20 cellular contexts compared by ENCODE assay signal in the genomic region with DNA sequence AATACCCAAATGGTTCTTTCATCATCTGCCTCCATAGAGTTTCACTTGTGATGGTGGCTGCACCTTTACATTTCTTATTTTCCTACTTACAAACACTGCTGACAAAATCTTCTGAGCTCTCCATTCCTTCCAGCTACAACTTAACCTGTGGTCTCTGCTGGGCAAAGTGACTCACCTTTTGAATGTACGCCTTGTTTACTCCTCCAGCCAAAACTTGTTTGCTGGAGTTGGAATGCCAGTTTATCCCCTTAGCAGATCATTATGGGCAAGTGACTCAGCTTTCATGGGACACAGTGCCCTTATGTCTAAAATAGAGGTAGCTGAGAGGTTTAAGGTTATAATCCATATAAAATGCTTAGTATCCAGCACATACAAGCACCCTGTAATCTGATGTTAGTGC.
A peak's percentile ranks its signal among the peaks of the same experiment; 100 is the strongest.
DNase-seq lines count a peak whose midpoint lies in the region; ATAC-seq, FAIRE-seq and TF ChIP-seq lines count a peak whose summit lies in the region.
"Had no signal": no experiment of that assay in that cellular context is flagged by ENCODE, and none has a peak within 500 bp of the region (broad histone marks: within the 10 kb centered on the region; RNA-seq: fewer than 3 reads in every experiment).

No MANE protein-coding gene starts in this region.

- H3K36me3 ChIP-seq in bronchial epithelial cell (ENCODE audit: control insufficient read depth, insufficient read depth, low read length) (no peaks in the 10 kb centered on the region), prostate gland (no peaks in the 10 kb centered on the region)
- H3K36me3 ChIP-seq: BE2C had no signal

- no peaks in the 10 kb centered on the region for H3K27me3 ChIP-seq in bronchial epithelial cell (ENCODE audit: control insufficient read depth, insufficient read depth, low read length)
- H3K27me3 ChIP-seq in prostate gland (replicated peaks; ENCODE audit: insufficient read depth): no peaks in the 10 kb centered on the region
- H3K27me3 ChIP-seq: BE2C had no signal

- WGBS in prostate gland: 42% methylated on average over 1 of the region's 1 CpG

- peak; percentile 12 for DNase-seq in ELR (ENCODE audit: low read depth)
- DNase-seq in HT1080 (ENCODE audit: low read depth): peak; percentile 28
- peak; percentile 90 for DNase-seq in bronchial epithelial cell (ENCODE audit: low read depth)
- DNase-seq in prostate gland (ENCODE audit: low spot score): peak; percentile 12
- no peak for DNase-seq in GM19240 (ENCODE audit: insufficient read length, low spot score)
- no peak for DNase-seq in pons (ENCODE audit: low spot score)
- no peak for DNase-seq in DMS153 treated with DMSO at 0.1 percent for 48 hours (lab: John Stamatoyannopoulos, UW; ENCODE audit: unreplicated experiment)
- DNase-seq: BE2C; CD4-positive, alpha-beta T cell; DMS53; IMR-90; Karpas-422; NCI-H2029; NCI-H2171; NCI-H446 treated with DMSO at 0.1 percent for 48 hours; NK-92 treated with Interleukin-12 subunit alpha and Interleukin-12 subunit beta, amount 100 ng/mL, for 24 hours; OCI-M1; SIG-M5 had no signal

- no peak for TF ChIP-seq CTCF in bronchial epithelial cell (IDR thresholded peaks at IDR 0.05; ENCODE audit: insufficient read depth, low read length, severe bottlenecking)
- TF ChIP-seq CTCF in prostate gland (IDR thresholded peaks at IDR 0.05): no peak

- H3K4me1 ChIP-seq in prostate gland (replicated peaks): no peaks in the 10 kb centered on the region
- H3K4me1 ChIP-seq: BE2C had no signal

- intact Hi-C loops in prostate gland (cut with DNase I): no loop called here

- ATAC-seq in GM21825 (IDR thresholded peaks at IDR 0.05; ENCODE audit: unreplicated experiment): no peak
- ATAC-seq: HCT116 had no signal

- TF ChIP-seq POLR2A in prostate gland (IDR thresholded peaks at IDR 0.05): no peak

- no peak for FAIRE-seq in bronchial epithelial cell (lab: Jason Lieb, UNC)

- no peaks in the 10 kb centered on the region for H3K9me3 ChIP-seq in prostate gland
- H3K9me3 ChIP-seq: BE2C had no signal

- H3K4me3 ChIP-seq in bronchial epithelial cell (ENCODE audit: low read depth, low read length) (no peak overlapping the region), prostate gland (no peak overlapping the region)

- no peak overlapping the region for H3K27ac ChIP-seq in prostate gland

Comparison
In these comparisons a context has a peak if more than half of its experiments do, and no peak if none do; other contexts are left out.
1. DNase-seq: peak in ELR (single experiment), HT1080 (single experiment), bronchial epithelial cell (single experiment) and prostate gland (single experiment); none in GM19240 (single experiment), pons (single experiment) and DMS153 treated with DMSO at 0.1 percent for 48 hours (single experiment).